In the genomic region with DNA sequence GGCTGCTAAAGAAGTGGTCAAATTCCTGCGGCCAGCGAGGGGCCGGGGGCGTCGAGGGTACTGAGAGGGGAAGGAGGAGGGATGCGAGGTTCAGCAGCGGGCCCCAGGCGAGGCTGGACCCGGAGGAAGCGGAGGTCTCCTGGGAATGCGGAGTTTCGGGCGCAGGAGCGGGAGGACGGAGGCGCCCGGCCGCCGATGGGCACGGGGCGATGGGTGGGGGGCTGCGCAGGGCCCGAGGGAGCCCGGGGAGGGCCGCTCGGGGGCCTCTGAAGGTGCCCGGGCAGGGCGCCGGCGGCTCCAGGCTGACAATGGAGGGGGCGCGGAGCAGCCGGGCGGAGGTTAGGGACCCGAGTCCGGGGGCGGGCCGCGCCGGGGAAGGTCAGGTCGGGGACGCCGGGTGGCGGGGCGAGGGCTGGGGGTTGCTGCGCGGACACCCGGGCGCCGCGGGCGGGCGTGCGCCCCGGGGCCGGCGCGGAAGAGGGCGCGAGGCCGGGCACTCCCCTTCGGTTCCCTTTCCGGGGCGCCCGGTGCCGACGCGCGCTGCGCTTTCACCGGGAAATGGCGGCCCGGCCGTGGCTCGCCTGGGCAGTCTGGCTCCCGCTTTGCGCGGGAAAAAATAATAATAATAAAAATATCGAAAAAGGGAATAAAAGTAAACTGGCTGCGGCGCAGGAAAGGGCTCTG, we compare ENCODE assay signal across 8 cellular contexts. TPM values are rescaled to one million over a fixed set of nuclear protein-coding genes. Genes with fewer than 3 reads are reported as not detected.
DNase-seq lines count a peak whose midpoint lies in the region; ATAC-seq, FAIRE-seq and TF ChIP-seq lines count a peak whose summit lies in the region.

No MANE protein-coding gene starts in this region.

- H3K27me3 ChIP-seq in breast epithelium (no peaks in the 10 kb centered on the region), kidney epithelial cell (ENCODE audit: control insufficient read depth, insufficient read depth, low read length) (no peaks in the 10 kb centered on the region)

- no peak overlapping the region for H3K27ac Mint-ChIP-seq in stimulated activated naive B cell treated with anti-CD40 and anti-IgM and Interleukin-4, amounts not matched to agents 10 μg/mL and 1 μg/mL and 100 μg/mL, for 72 hours

- TF ChIP-seq CTCF in breast epithelium (IDR thresholded peaks at IDR 0.05) (no peak), kidney epithelial cell (IDR thresholded peaks at IDR 0.05; ENCODE audit: insufficient read depth, low read length, poor library complexity, severe bottlenecking) (no peak)

- H3K4me3 Mint-ChIP-seq in stimulated activated naive B cell treated with anti-CD40 and anti-IgM and Interleukin-4, amounts not matched to agents 10 μg/mL and 1 μg/mL and 100 μg/mL, for 72 hours, result peak overlapping the region; percentile 79 to 80

- DNase-seq in AG08396 (ENCODE audit: low spot score) (peak; percentile 39), HK-2 (ENCODE audit: unreplicated experiment) (peak; percentile 55), breast epithelium (ENCODE audit: low spot score in 2 of 2) (no peak), kidney epithelial cell (ENCODE audit: low read depth) (no peak), GM19239 (ENCODE audit: insufficient read length, low spot score) (no peak), DMS153 (lab: John Stamatoyannopoulos, UW) (no peak)
- DNase-seq in stimulated activated naive B cell treated with anti-CD40 and anti-IgM and Interleukin-4, amounts not matched to agents 10 μg/mL and 1 μg/mL and 100 μg/mL, for 72 hours, result no peak

- H3K36me3 Mint-ChIP-seq in stimulated activated naive B cell treated with anti-CD40 and anti-IgM and Interleukin-4, amounts not matched to agents 10 μg/mL and 1 μg/mL and 100 μg/mL, for 72 hours, result no peaks in the 10 kb centered on the region

- no peaks in the 10 kb centered on the region for H3K36me3 ChIP-seq in breast epithelium
- no peaks in the 10 kb centered on the region for H3K36me3 ChIP-seq in kidney epithelial cell (ENCODE audit: control insufficient read depth, insufficient read depth, low read length)

- H3K4me3 ChIP-seq in breast epithelium (peak overlapping the region; percentile 69 to 86 (median 86)), kidney epithelial cell (ENCODE audit: low read depth, low read length) (peak overlapping the region; percentile 58)

- H3K27me3 Mint-ChIP-seq in stimulated activated naive B cell treated with anti-CD40 and anti-IgM and Interleukin-4, amounts not matched to agents 10 μg/mL and 1 μg/mL and 100 μg/mL, for 72 hours, result peaks cover 46 to 49% of the 10 kb centered on the region in 2 donors

- no peaks in the 10 kb centered on the region for H3K9me3 ChIP-seq in breast epithelium

- H3K4me1 Mint-ChIP-seq in stimulated activated naive B cell treated with anti-CD40 and anti-IgM and Interleukin-4, amounts not matched to agents 10 μg/mL and 1 μg/mL and 100 μg/mL, for 72 hours, result peaks cover 7 to 11% of the 10 kb centered on the region in 2 donors

- ATAC-seq in stimulated activated naive B cell treated with anti-CD40 and anti-IgM and Interleukin-4, amounts not matched to agents 10 μg/mL and 1 μg/mL and 100 μg/mL, for 72 hours (replicated peaks), result peak; percentile 31 to 51
- no peak for ATAC-seq in GM21367 (IDR thresholded peaks at IDR 0.05; ENCODE audit: unreplicated experiment)

- intact Hi-C loops in breast epithelium (cut with DNase I; ENCODE audit: low total_unique reads), result no loop called here

- H3K9me3 Mint-ChIP-seq in stimulated activated naive B cell treated with anti-CD40 and anti-IgM and Interleukin-4, amounts not matched to agents 10 μg/mL and 1 μg/mL and 100 μg/mL, for 72 hours, result no peaks in the 10 kb centered on the region

- H3K4me1 ChIP-seq in breast epithelium, result no peaks in the 10 kb centered on the region

- no peak for FAIRE-seq in GM19239 (lab: Jason Lieb, UNC)

- peak overlapping the region; percentile 64 to 75 for H3K27ac ChIP-seq in breast epithelium

- no peak for TF ChIP-seq POLR2A in breast epithelium (IDR thresholded peaks at IDR 0.05)

RNA-seq across cellular contexts. Expression of a gene that starts 0.7 kb away (rescaled TPM):
- total RNA-seq in breast epithelium (10 to 100 TPM in 2 of 3 donors, 1 to 10 TPM in 1; 4.8 to 19.5 (median 15.4) TPM), kidney epithelial cell (72.4 and 77.9 TPM in 2 replicates)

Comparison
In these comparisons a context has a peak if more than half of its experiments do, and no peak if none do; other contexts are left out.
1. DNase-seq: peak in AG08396 (single experiment) and HK-2 (single experiment); none in breast epithelium (0 of 2), kidney epithelial cell (single experiment), stimulated activated naive B cell treated with anti-CD40 and anti-IgM and Interleukin-4, amounts not matched to agents 10 μg/mL and 1 μg/mL and 100 μg/mL, for 72 hours (single experiment), GM19239 (single experiment) and DMS153 (single experiment).